In the genomic region with DNA sequence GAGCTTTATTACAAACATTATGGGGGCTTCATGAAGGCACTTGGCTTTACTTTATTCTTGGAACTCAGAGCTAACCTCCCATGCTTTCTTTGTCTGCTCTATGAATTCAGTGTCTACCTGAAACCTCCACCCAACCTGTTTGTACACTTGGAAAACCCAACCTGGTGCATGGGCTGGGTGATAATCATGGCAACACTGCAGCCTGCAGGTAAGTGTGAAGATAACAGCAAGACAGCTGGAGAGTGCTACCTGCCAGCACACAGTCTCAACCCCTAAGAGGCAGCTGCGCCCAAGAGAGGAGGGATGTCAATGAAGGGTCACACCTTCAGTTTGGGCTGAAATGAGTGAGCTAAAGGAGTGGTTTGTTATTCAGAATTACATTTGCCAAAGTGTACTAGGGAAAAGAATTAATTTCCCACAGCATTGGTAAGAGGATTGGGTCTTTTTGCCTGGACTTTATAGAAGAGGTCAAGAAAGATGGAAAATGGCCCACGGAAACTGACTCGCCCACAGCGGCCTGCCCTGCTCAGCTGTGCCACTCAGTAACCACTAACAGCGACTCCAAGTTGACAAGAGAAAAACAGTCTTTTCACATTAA, we compare ENCODE assay signal across 12 cellular contexts. TPM values are rescaled to one million over a fixed set of nuclear protein-coding genes. Genes with fewer than 3 reads are reported as not detected.
DNase-seq lines count a peak whose midpoint lies in the region; ATAC-seq and TF ChIP-seq lines count a peak whose summit lies in the region.
"Had no signal": no experiment of that assay in that cellular context is flagged by ENCODE, and none has a peak within 500 bp of the region (broad histone marks: within the 10 kb centered on the region; RNA-seq: fewer than 3 reads in every experiment).

No MANE protein-coding gene starts in this region.

- no peaks in the 10 kb centered on the region for H3K27me3 ChIP-seq in right cardiac atrium (ENCODE audit: control insufficient read depth, insufficient read depth)

- H3K4me1 Mint-ChIP-seq in nephron = peaks cover 5% of the 10 kb centered on the region
- H3K4me1 Mint-ChIP-seq: central memory CD8-positive, alpha-beta T cell had no signal

- no peaks in the 10 kb centered on the region for H3K36me3 Mint-ChIP-seq in nephron (ENCODE audit: low read depth)

- DNase-seq in ELF-1 (ENCODE audit: low read depth, low spot score) = peak; percentile 71
- peak; percentile 72 for DNase-seq in M059J (ENCODE audit: low read depth)
- peak; percentile 41 for DNase-seq in choroid plexus epithelial cell (ENCODE audit: low read depth)
- no peak for DNase-seq in right cardiac atrium
- DNase-seq in NOMO-1 treated with dmso at 0.1 percent for 144 hours (lab: John Stamatoyannopoulos, UW; ENCODE audit: unreplicated experiment) = no peak
- DNase-seq in NCI-H446 treated with DMSO at 0.1 percent for 48 hours (lab: John Stamatoyannopoulos, UW) = no peak
- no peak for DNase-seq in T-helper 1 cell
- DNase-seq: activated CD4-positive, alpha-beta T cell treated with anti-CD3 and anti-CD28 coated beads for 48 hours; left ventricle myocardium superior; NCI-H2227 treated with DMSO at 0.1 percent for 48 hours had no signal

- no peak overlapping the region for H3K4me3 Mint-ChIP-seq in nephron
- H3K4me3 Mint-ChIP-seq: central memory CD8-positive, alpha-beta T cell had no signal

- H3K27me3 Mint-ChIP-seq in nephron (ENCODE audit: low read depth) = peaks cover 15% of the 10 kb centered on the region

- peaks cover 2% of the 10 kb centered on the region for H3K9me3 ChIP-seq in right cardiac atrium (ENCODE audit: control insufficient read depth, low read length)

- ATAC-seq in right cardiac atrium = no peak

- TF ChIP-seq CTCF in choroid plexus epithelial cell (conservative IDR thresholded peaks at IDR 0.05; ENCODE audit: low read depth, low read length) = peak; percentile 55
- TF ChIP-seq CTCF in nephron (IDR thresholded peaks at IDR 0.05; ENCODE audit: unreplicated experiment in 3 of 3) = peak; percentile 22 to 49 (median 48)

- H3K9me3 Mint-ChIP-seq in nephron = no peaks in the 10 kb centered on the region
- H3K9me3 Mint-ChIP-seq: central memory CD8-positive, alpha-beta T cell had no signal

- no peak overlapping the region for H3K27ac ChIP-seq in right cardiac atrium (ENCODE audit: low read length)

- 95% methylated on average over 5 of the region's 5 CpGs for WGBS in right cardiac atrium

- no peaks in the 10 kb centered on the region for H3K4me1 ChIP-seq in right cardiac atrium (ENCODE audit: control insufficient read depth, insufficient read depth, low read length)

- H3K4me3 ChIP-seq in choroid plexus epithelial cell (ENCODE audit: low read depth, low read length) = no peak overlapping the region
- no peak overlapping the region for H3K4me3 ChIP-seq in right cardiac atrium (ENCODE audit: low read length)

- intact Hi-C loops in right cardiac atrium (cut with DNase I) = no loop called here

- peak overlapping the region; percentile 89 to 92 (median 90) for H3K27ac Mint-ChIP-seq in nephron

RNA-seq across cellular contexts. Expression of gene FOXQ1, which starts 24.4 kb away (rescaled TPM):
- not detected in 2 replicates for total RNA-seq in M059J (2014; rRNA removed; shearing (Covaris generic))
- not detected for total RNA-seq in right cardiac atrium
- not detected for polyA plus RNA-seq in right cardiac atrium
- total RNA-seq: left ventricle myocardium superior had no signal

RNA-seq across cellular contexts. Expression of gene FOXF2, which starts 53.0 kb away (rescaled TPM):
- total RNA-seq in M059J (2014; rRNA removed; shearing (Covaris generic)) = 2.7 and 4.1 TPM in 2 replicates
- under 1 TPM in 3 of 4 donors, not detected in 1; 0.31 to 0.78 (median 0.53) TPM for total RNA-seq in right cardiac atrium
- 0.43 TPM for polyA plus RNA-seq in right cardiac atrium
- total RNA-seq: left ventricle myocardium superior had no signal

Comparison
In these comparisons a context has a peak if more than half of its experiments do, and no peak if none do; other contexts are left out.
1. DNase-seq: peak in ELF-1 (single experiment), M059J (single experiment) and choroid plexus epithelial cell (single experiment); none in right cardiac atrium (0 of 3), NOMO-1 treated with dmso at 0.1 percent for 144 hours (single experiment), NCI-H446 treated with DMSO at 0.1 percent for 48 hours (single experiment) and T-helper 1 cell (0 of 5).